In the genomic region with DNA sequence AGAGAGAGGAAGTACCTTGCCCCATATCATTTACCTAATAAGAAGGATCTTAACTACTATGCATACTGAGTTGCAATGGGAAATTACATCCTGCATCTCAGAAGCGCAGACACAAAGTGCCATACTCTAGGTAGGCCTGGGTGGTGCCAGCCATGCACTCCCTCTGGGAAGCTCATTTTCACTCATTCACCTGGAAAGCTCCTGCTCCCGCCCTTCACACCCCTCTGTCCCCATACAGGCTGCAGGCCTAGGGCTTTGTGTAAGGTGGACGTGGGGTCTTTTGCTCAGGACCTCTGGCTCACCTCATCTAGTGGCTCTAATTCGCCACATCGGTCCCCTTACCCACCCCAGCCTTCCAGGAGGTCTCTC, we compare ENCODE assay signal across 8 cellular contexts. TPM values are rescaled to one million over a fixed set of nuclear protein-coding genes. Genes with fewer than 3 reads are reported as not detected.
DNase-seq lines count a peak whose midpoint lies in the region; ATAC-seq and TF ChIP-seq lines count a peak whose summit lies in the region.

No MANE protein-coding gene starts in this region.

- no peak for ATAC-seq in gastroesophageal sphincter
- no peak for ATAC-seq in GM19467 (IDR thresholded peaks at IDR 0.05; ENCODE audit: unreplicated experiment)
- no peak for ATAC-seq in GM19035 (IDR thresholded peaks at IDR 0.05; ENCODE audit: unreplicated experiment)

- H3K4me1 ChIP-seq in GM23248 (ENCODE audit: insufficient read depth) (peaks cover 9% of the 10 kb centered on the region), gastroesophageal sphincter (peaks cover 4 to 31% (median 13%) of the 10 kb centered on the region in 3 donors), sigmoid colon (peaks cover 0 to 25% (median 20%) of the 10 kb centered on the region in 4 donors)

- H3K9ac ChIP-seq in GM23248 (peak overlapping the region; percentile 91), SU-DHL-6 (ENCODE audit: low read length) (peak overlapping the region; percentile 80)

- WGBS in GM23248 (ENCODE audit: low coverage in 1 of 2, low lambda C conversion rate in 2 of 2, missing lambda C conversion rate in 2 of 2), 2 experiments: 2% methylated on average over 5 of the region's 5 CpGs
- WGBS in gastroesophageal sphincter (ENCODE audit: low coverage in 1 of 2), 2 donors: 11 to 50% methylated on average over 1 to 5 of the region's 5 CpGs
- WGBS in sigmoid colon, 2 donors: 9 to 27% methylated on average over 5 of the region's 5 CpGs

- H3K27me3 ChIP-seq in GM23248 (replicated peaks; ENCODE audit: insufficient read depth) (no peaks in the 10 kb centered on the region), SU-DHL-6 (ENCODE audit: low read length) (no peaks in the 10 kb centered on the region), gastroesophageal sphincter (no peaks in the 10 kb centered on the region), sigmoid colon (no peaks in the 10 kb centered on the region)

- no peaks in the 10 kb centered on the region for H3F3A ChIP-seq in GM23248 (ENCODE audit: insufficient read depth)
- no peaks in the 10 kb centered on the region; the same call in 1 of the 2 replicates for H3F3A ChIP-seq in SU-DHL-6 (ENCODE audit: insufficient read depth)

- H2AFZ ChIP-seq in GM23248 (peak overlapping the region; percentile 97), SU-DHL-6 (ENCODE audit: low read depth, low read length, severe bottlenecking) (no peak overlapping the region)

- TF ChIP-seq EP300 in gastroesophageal sphincter (IDR thresholded peaks at IDR 0.05) (no peak), sigmoid colon (IDR thresholded peaks at IDR 0.05) (no peak)

- TF ChIP-seq CTCF in SU-DHL-6 (IDR thresholded peaks at IDR 0.05; ENCODE audit: insufficient read depth, low read length, poor library complexity, severe bottlenecking): no peak
- TF ChIP-seq CTCF in gastroesophageal sphincter (IDR thresholded peaks at IDR 0.05): no peak
- no peak for TF ChIP-seq CTCF in sigmoid colon (IDR thresholded peaks at IDR 0.05)

- H3K36me3 ChIP-seq in GM23248 (ENCODE audit: low read depth) (no peaks in the 10 kb centered on the region), SU-DHL-6 (ENCODE audit: low read length) (no peaks in the 10 kb centered on the region), gastroesophageal sphincter (peaks cover 0 to 41% of the 10 kb centered on the region in 2 donors), sigmoid colon (peaks cover 4 to 40% (median 18%) of the 10 kb centered on the region in 4 donors)

- H3K9me3 ChIP-seq in GM23248 (ENCODE audit: low read depth) (no peaks in the 10 kb centered on the region), SU-DHL-6 (ENCODE audit: insufficient read depth, low read length) (no peaks in the 10 kb centered on the region), gastroesophageal sphincter (no peaks in the 10 kb centered on the region), sigmoid colon (no peaks in the 10 kb centered on the region)

- DNase-seq in GM23248: no peak
- no peak for DNase-seq in sigmoid colon
- no peak for DNase-seq in GDM1 (lab: John Stamatoyannopoulos, UW)
- DNase-seq in dermis blood vessel endothelial cell: no peak

- peak overlapping the region; percentile 100 for H3K4me3 ChIP-seq in GM23248
- peak overlapping the region; percentile 83 for H3K4me3 ChIP-seq in SU-DHL-6 (ENCODE audit: insufficient read depth, low read length, poor library complexity, severe bottlenecking)
- peak overlapping the region; percentile 60 to 73 for H3K4me3 ChIP-seq in gastroesophageal sphincter
- H3K4me3 ChIP-seq in sigmoid colon: peak overlapping the region; percentile 61 to 85 (median 78)

- TF ChIP-seq POLR2A in gastroesophageal sphincter (IDR thresholded peaks at IDR 0.05) (no peak), sigmoid colon (IDR thresholded peaks at IDR 0.05) (no peak)

- H3K79me2 ChIP-seq in GM23248 (ENCODE audit: insufficient read depth): peaks cover 14% of the 10 kb centered on the region
- peaks cover 11% of the 10 kb centered on the region; the same call in 1 of the 2 replicates for H3K79me2 ChIP-seq in SU-DHL-6 (ENCODE audit: insufficient read depth, low read length)

- H4K20me1 ChIP-seq in GM23248 (ENCODE audit: insufficient read depth) (no peaks in the 10 kb centered on the region), SU-DHL-6 (ENCODE audit: low read depth, low read length) (no peaks in the 10 kb centered on the region)

- H3K9me2 ChIP-seq in GM23248 (ENCODE audit: insufficient read depth) (no peaks in the 10 kb centered on the region), SU-DHL-6 (replicated peaks; ENCODE audit: insufficient read depth, low read length) (no peaks in the 10 kb centered on the region)

- H3K27ac ChIP-seq in GM23248 (no peak overlapping the region), SU-DHL-6 (ENCODE audit: low read depth, low read length) (no peak overlapping the region), gastroesophageal sphincter (peak overlapping the region in 3 of 4 donors; percentile 92 to 95 (median 95)), sigmoid colon (peak overlapping the region in 3 of 4 donors; percentile 90 to 95 (median 93))

- H3K4me2 ChIP-seq in GM23248 (ENCODE audit: unreplicated experiment) (peak overlapping the region; percentile 65), SU-DHL-6 (ENCODE audit: low read depth, low read length, poor library complexity, severe bottlenecking) (peak overlapping the region; percentile 86)

- in situ Hi-C loops in GM23248 (cut with MboI): no loop called here

- intact Hi-C loops in sigmoid colon (cut with DNase I): no loop called here

RNA-seq across cellular contexts. Expression of a gene that starts 0.8 kb away (rescaled TPM):
- 37.9 and 53.7 TPM in 2 replicates for total RNA-seq in GM23248 (2014; rRNA removed; shearing (Covaris generic))
- polyA plus RNA-seq in GM23248 (2016; fragmentation: Nextera tagmentation; extraction: Ambion mirVana) (103 and 107 TPM in 2 replicates), sigmoid colon (100 to 1,000 TPM in 2 of 3 donors, 10 to 100 TPM in 1; 81.1 to 103 (median 103) TPM)
- total RNA-seq in gastroesophageal sphincter (10 to 100 TPM; 52.6 to 68.5 (median 61.3) TPM), sigmoid colon (100 to 1,000 TPM in 1 of 4 donors, 10 to 100 TPM in 3; 70.3 to 115 (median 79.0) TPM), dermis blood vessel endothelial cell (57.7 and 88.7 TPM in 2 replicates)

RNA-seq across cellular contexts. Expression of a gene that starts 13.1 kb away (rescaled TPM):
- total RNA-seq in GM23248 (2014; rRNA removed; shearing (Covaris generic)): 6.6 and 6.9 TPM in 2 replicates
- polyA plus RNA-seq in GM23248 (2016; fragmentation: Nextera tagmentation; extraction: Ambion mirVana): 9.9 and 10.2 TPM in 2 replicates
- 10 to 100 TPM in 2 of 4 donors, 1 to 10 TPM in 2; 6.5 to 13.9 (median 10.0) TPM for total RNA-seq in gastroesophageal sphincter
- total RNA-seq in sigmoid colon: 10 to 100 TPM; 10.2 to 15.3 (median 10.7) TPM
- 1 to 10 TPM in 2 of 3 donors, not detected in 1; 1.8 to 3.7 TPM for polyA plus RNA-seq in sigmoid colon
- 3.5 and 6.5 TPM in 2 replicates for total RNA-seq in dermis blood vessel endothelial cell

RNA-seq across cellular contexts. Expression of a gene that starts 19.3 kb away (rescaled TPM):
- not detected in 2 replicates for total RNA-seq in GM23248 (2014; rRNA removed; shearing (Covaris generic))
- polyA plus RNA-seq in GM23248 (2016; fragmentation: Nextera tagmentation; extraction: Ambion mirVana) (not detected in 2 replicates), sigmoid colon (1 to 10 TPM; 3.9 to 4.2 (median 3.9) TPM)
- total RNA-seq in gastroesophageal sphincter (10 to 100 TPM in 2 of 4 donors, 1 to 10 TPM in 2; 2.7 to 26.8 (median 10.1) TPM), sigmoid colon (1 to 10 TPM; 7.5 to 9.1 (median 8.6) TPM), dermis blood vessel endothelial cell (not detected in 2 replicates)

Comparison
In these comparisons a context has a peak if more than half of its experiments do, and no peak if none do; other contexts are left out.
1. H3K27ac ChIP-seq: peak in gastroesophageal sphincter (3 of 4) and sigmoid colon (3 of 4); none in GM23248 (single experiment) and SU-DHL-6 (single experiment).
2. Peak in every context shown above with its lines, with median percentiles within 50 percentile points of each other: H3K4me3 ChIP-seq.